In genomic region chr16:57186630-57187507, GRCh38 we compare ENCODE assay signal across 8 cellular contexts. TPM values are rescaled to one million over a fixed set of nuclear protein-coding genes. Genes with fewer than 3 reads are reported as not detected.
DNase-seq lines count a peak whose midpoint lies in the region; ATAC-seq and TF ChIP-seq lines count a peak whose summit lies in the region.

No MANE protein-coding gene starts in this region.

- H3K4me1 Mint-ChIP-seq in osteocyte (ENCODE audit: unreplicated experiment) = peaks cover 60% of the 10 kb centered on the region

- H3K4me1 ChIP-seq in foreskin keratinocyte = peaks cover 21% of the 10 kb centered on the region

- peak overlapping the region; percentile 95 for H3K27ac Mint-ChIP-seq in osteocyte (ENCODE audit: unreplicated experiment)

- H3K27me3 Mint-ChIP-seq in osteocyte (ENCODE audit: unreplicated experiment) = no peaks in the 10 kb centered on the region

- TF ChIP-seq CTCF in C4-2B (conservative IDR thresholded peaks at IDR 0.05) = no peak
- TF ChIP-seq CTCF in foreskin keratinocyte (conservative IDR thresholded peaks at IDR 0.05) = no peak
- TF ChIP-seq CTCF in osteocyte (IDR thresholded peaks at IDR 0.05) = no peak
- no peak for TF ChIP-seq CTCF in GM10266 (IDR thresholded peaks at IDR 0.05; ENCODE audit: control insufficient read depth, insufficient read depth, low read depth, missing control alignments)

- H3K36me3 Mint-ChIP-seq in osteocyte (ENCODE audit: unreplicated experiment) = peaks cover 3% of the 10 kb centered on the region

- H3K27ac ChIP-seq in C4-2B (peak overlapping the region; percentile 94), foreskin keratinocyte (peak overlapping the region; percentile 45)

- ATAC-seq in GM19351 (IDR thresholded peaks at IDR 0.05; ENCODE audit: unreplicated experiment) = peak; percentile 5
- peak; percentile 8 for ATAC-seq in foreskin keratinocyte
- ATAC-seq in HG03139 (IDR thresholded peaks at IDR 0.05; ENCODE audit: unreplicated experiment) = no peak

- DNase-seq in NAMALWA (ENCODE audit: low spot score) (peak; percentile 66), foreskin keratinocyte (peak; percentile 32 to 46), osteocyte (ENCODE audit: extremely low spot score, unreplicated experiment) (no peak), GM10266 (ENCODE audit: extremely low spot score) (no peak)
- DNase-seq in activated effector memory CD4-positive, alpha-beta T cell treated with Interleukin-2 at 50 U/mL for 16 hours = peak; percentile 9

- peak overlapping the region; percentile 92 for H3K4me3 Mint-ChIP-seq in osteocyte (ENCODE audit: unreplicated experiment)

- no peaks in the 10 kb centered on the region for H3K9me3 Mint-ChIP-seq in osteocyte (ENCODE audit: unreplicated experiment)

- H3K27me3 ChIP-seq in foreskin keratinocyte = no peaks in the 10 kb centered on the region

RNA-seq across cellular contexts. Expression of gene RSPRY1, which starts 0.7 kb away (rescaled TPM):
- 40.9 and 41.1 TPM in 2 replicates for total RNA-seq in foreskin keratinocyte
- 10.6 and 12.2 TPM in 2 replicates for polyA plus RNA-seq in foreskin keratinocyte
- 49.3 and 50.8 TPM in 2 replicates for total RNA-seq in osteocyte

RNA-seq across cellular contexts. Expression of gene PSME3IP1, which starts 1.0 kb away (rescaled TPM):
- total RNA-seq in foreskin keratinocyte = 75.2 and 75.4 TPM in 2 replicates
- 79.6 and 89.1 TPM in 2 replicates for polyA plus RNA-seq in foreskin keratinocyte
- 81.2 and 83.1 TPM in 2 replicates for total RNA-seq in osteocyte

RNA-seq across cellular contexts. Expression of gene ARL2BP, which starts 58.2 kb away (rescaled TPM):
- 57.7 and 59.2 TPM in 2 replicates for total RNA-seq in foreskin keratinocyte
- 38.8 and 44.3 TPM in 2 replicates for polyA plus RNA-seq in foreskin keratinocyte
- total RNA-seq in osteocyte = 61.8 and 67.4 TPM in 2 replicates

Comparison
In these comparisons a context has a peak if more than half of its experiments do, and no peak if none do; other contexts are left out.
1. DNase-seq: peak in NAMALWA (single experiment), activated effector memory CD4-positive, alpha-beta T cell treated with Interleukin-2 at 50 U/mL for 16 hours (single experiment) and foreskin keratinocyte (2 of 2); none in osteocyte (single experiment) and GM10266 (single experiment).